1 cellular context compared by ENCODE assay signal in genomic region chr12:45122776-45123380, GRCh38.
TF ChIP-seq lines count a peak whose summit lies in the region.

No MANE protein-coding gene starts in this region.

TF ChIP-seq in H1, 55 proteins besides CTCF, POLR2A, EP300 and RAD21 (continued from another document):
- TF ChIP-seq TBP (IDR thresholded peaks at IDR 0.05; ENCODE audit: low read depth, low read length), result no peak
- TF ChIP-seq SP1 (IDR thresholded peaks at IDR 0.05; ENCODE audit: low read depth, low read length), result no peak
- TF ChIP-seq RBBP5 (IDR thresholded peaks at IDR 0.05; ENCODE audit: borderline replicate concordance, low read depth, low read length), result no peak
- TF ChIP-seq MAFK (IDR thresholded peaks at IDR 0.05; ENCODE audit: low read depth, low read length), result no peak
- TF ChIP-seq RNF2 (IDR thresholded peaks at IDR 0.05; ENCODE audit: borderline replicate concordance, low read depth, low read length, missing control alignments, poor library complexity, severe bottlenecking), result no peak
- TF ChIP-seq JUND (IDR thresholded peaks at IDR 0.05; ENCODE audit: low read length), result no peak
- TF ChIP-seq SIN3A (conservative IDR thresholded peaks at IDR 0.05 in 1 of 2, IDR thresholded peaks at IDR 0.05 in 1 of 2; ENCODE audit: low read depth in 1 of 2, low read length in 2 of 2), result no peak
- TF ChIP-seq, protein P1, sequence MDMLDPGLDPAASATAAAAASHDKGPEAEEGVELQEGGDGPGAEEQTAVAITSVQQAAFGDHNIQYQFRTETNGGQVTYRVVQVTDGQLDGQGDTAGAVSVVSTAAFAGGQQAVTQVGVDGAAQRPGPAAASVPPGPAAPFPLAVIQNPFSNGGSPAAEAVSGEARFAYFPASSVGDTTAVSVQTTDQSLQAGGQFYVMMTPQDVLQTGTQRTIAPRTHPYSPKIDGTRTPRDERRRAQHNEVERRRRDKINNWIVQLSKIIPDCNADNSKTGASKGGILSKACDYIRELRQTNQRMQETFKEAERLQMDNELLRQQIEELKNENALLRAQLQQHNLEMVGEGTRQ (IDR thresholded peaks at IDR 0.05; ENCODE audit: low read length), result no peak
- TF ChIP-seq SUZ12 (IDR thresholded peaks at IDR 0.05; ENCODE audit: low read length), result no peak
- TF ChIP-seq ASH2L (IDR thresholded peaks at IDR 0.05; ENCODE audit: low read length), result no peak
- no peak for TF ChIP-seq MAX (IDR thresholded peaks at IDR 0.05)
- TF ChIP-seq HDAC6 (IDR thresholded peaks at IDR 0.05; ENCODE audit: low read depth, low read length), result no peak
